In the genomic region with DNA sequence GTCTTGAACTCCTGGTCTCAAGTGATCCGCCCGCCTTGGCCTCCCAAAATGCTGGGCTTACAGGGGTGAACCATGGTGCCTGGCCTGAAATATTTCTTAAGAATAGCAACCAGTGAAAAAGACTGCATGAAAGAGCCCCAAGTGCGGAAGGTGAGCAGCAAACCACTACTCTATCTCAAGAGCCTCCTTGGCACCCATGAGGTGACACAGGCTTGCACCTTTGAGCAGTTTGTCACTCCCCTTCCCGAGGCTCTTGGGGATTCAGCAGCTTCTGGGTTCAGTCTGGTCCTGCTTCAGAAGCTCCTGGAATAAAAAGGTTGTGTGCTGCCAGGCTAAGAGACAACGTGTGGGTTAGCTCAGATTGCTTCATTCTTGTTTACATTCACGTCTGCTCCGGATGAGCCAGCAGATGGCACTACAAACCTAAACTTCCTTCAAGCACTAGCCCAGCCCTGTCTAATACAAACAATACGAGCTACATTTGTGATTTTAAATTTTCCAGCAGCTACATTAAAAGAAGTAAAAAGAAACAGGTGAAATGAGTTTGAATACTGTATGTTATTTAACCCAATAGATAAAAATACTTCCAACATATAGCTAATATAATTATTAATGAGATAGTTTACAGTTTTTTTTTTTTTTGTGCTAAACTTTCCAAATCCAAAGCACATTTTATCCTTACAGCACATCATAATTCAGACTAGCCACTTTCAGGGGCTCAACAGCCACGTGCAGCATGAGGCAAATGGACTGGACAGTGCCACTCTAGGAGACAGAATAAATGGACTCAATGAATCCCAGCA, we compare ENCODE assay signal across 1 cellular context.
TF ChIP-seq lines count a peak whose summit lies in the region.

No MANE protein-coding gene starts in this region.

TF ChIP-seq in GM23338, 12 proteins besides CTCF, POLR2A, EP300 and RAD21 (continued from another document):
- TF ChIP-seq REST (IDR thresholded peaks at IDR 0.05; ENCODE audit: unreplicated experiment) = no peak
